11 cellular contexts compared by ENCODE assay signal in genomic region chr17:8955560-8955959, GRCh38. TPM values are rescaled to one million over a fixed set of nuclear protein-coding genes. Genes with fewer than 3 reads are reported as not detected.
A peak's percentile ranks its signal among the peaks of the same experiment; 100 is the strongest.
DNase-seq lines count a peak whose midpoint lies in the region; ATAC-seq, FAIRE-seq and TF ChIP-seq lines count a peak whose summit lies in the region.
"Had no signal": no experiment of that assay in that cellular context is flagged by ENCODE, and none has a peak within 500 bp of the region (broad histone marks: within the 10 kb centered on the region; RNA-seq: fewer than 3 reads in every experiment).

No MANE protein-coding gene starts in this region.

- no peak for TF ChIP-seq EP300 in transverse colon (IDR thresholded peaks at IDR 0.05; ENCODE audit: low read depth)

- H3K4me1 Mint-ChIP-seq in activated naive CD4-positive, alpha-beta T cell treated with anti-CD3 and anti-CD28 coated beads for 36 hours (ENCODE audit: low read depth), result peaks cover 96% of the 10 kb centered on the region
- H3K4me1 Mint-ChIP-seq in T-cell, result peaks cover 96 to 100% (median 100%) of the 10 kb centered on the region in 3 donors

- no peaks in the 10 kb centered on the region for H3K27me3 ChIP-seq in transverse colon

- WGBS in transverse colon (ENCODE audit: low coverage in 1 of 2), 2 donors, result 47 to 78% methylated on average over 2 to 4 of the region's 4 CpGs

- H3K9me3 Mint-ChIP-seq in activated naive CD4-positive, alpha-beta T cell treated with anti-CD3 and anti-CD28 coated beads for 36 hours, result peaks cover 12% of the 10 kb centered on the region
- H3K9me3 Mint-ChIP-seq in T-cell, result peaks cover 0 to 2% (median 0%) of the 10 kb centered on the region in 3 donors

- peaks cover 31% of the 10 kb centered on the region for H3K36me3 Mint-ChIP-seq in activated naive CD4-positive, alpha-beta T cell treated with anti-CD3 and anti-CD28 coated beads for 36 hours (ENCODE audit: low read depth)
- H3K36me3 Mint-ChIP-seq in T-cell, result peaks cover 67% of the 10 kb centered on the region

- H3K4me3 ChIP-seq in transverse colon, result no peak overlapping the region

- FAIRE-seq in HTR-8/SVneo (lab: Jason Lieb, UNC), result no peak
- FAIRE-seq: G401.6, H1 had no signal

- peaks cover 0 to 13% (median 0%) of the 10 kb centered on the region in 4 donors for H3K4me1 ChIP-seq in transverse colon

- peak overlapping the region; percentile 67 for H3K27ac Mint-ChIP-seq in activated naive CD4-positive, alpha-beta T cell treated with anti-CD3 and anti-CD28 coated beads for 36 hours
- H3K27ac Mint-ChIP-seq in T-cell, result peak overlapping the region; percentile 97 to 98

- ATAC-seq in T-cell (replicated peaks in 1 of 4) (no peak), left ventricle myocardium superior (peak; percentile 67), HG03565 (IDR thresholded peaks at IDR 0.05; ENCODE audit: unreplicated experiment) (no peak)

- no peak for TF ChIP-seq POLR2A in transverse colon (IDR thresholded peaks at IDR 0.05)

- H3K36me3 ChIP-seq in transverse colon, result no peaks in the 10 kb centered on the region

- CTCF ChIA-PET in activated naive CD4-positive, alpha-beta T cell treated with anti-CD3 and anti-CD28 coated beads for 36 hours (lab: Charles Lee), result no interaction called here
- CTCF ChIA-PET in T-cell (lab: Charles Lee), result no interaction called here

- in situ Hi-C loops in transverse colon (cut with MboI; ENCODE audit: low pct_ligation_motif_present in 1 of 4, low pct_unique_long_range_greater_than_20kb in 1 of 4, low sequenced_read_pairs in 3 of 4), result no loop called here

- no peak for DNase-seq in activated naive CD4-positive, alpha-beta T cell treated with anti-CD3 and anti-CD28 coated beads for 36 hours
- DNase-seq in activated naive CD4-positive, alpha-beta T cell (lab: John Stamatoyannopoulos, UW), result no peak
- DNase-seq in T-cell (no peak), left ventricle myocardium superior (no peak), transverse colon (no peak), HTR-8/SVneo (ENCODE audit: insufficient read length, low spot score) (no peak)
- no peak for DNase-seq in activated effector memory CD4-positive, alpha-beta T cell treated with Interleukin-2 at 50 U/mL for 16 hours

- intact Hi-C loops in activated naive CD4-positive, alpha-beta T cell treated with anti-CD3 and anti-CD28 coated beads for 36 hours (cut with micrococcal nuclease), result no loop called here
- intact Hi-C loops in left ventricle myocardium superior (cut with micrococcal nuclease) (no loop called here), transverse colon (cut with DNase I; ENCODE audit: low total_unique reads) (no loop called here)

- H3K27ac ChIP-seq in transverse colon, result peak overlapping the region in 3 of 4 donors; percentile 5 to 29 (median 9)

- H3K9me3 ChIP-seq in transverse colon, result no peaks in the 10 kb centered on the region

- no peaks in the 10 kb centered on the region for H3K27me3 Mint-ChIP-seq in activated naive CD4-positive, alpha-beta T cell treated with anti-CD3 and anti-CD28 coated beads for 36 hours (ENCODE audit: low read depth)
- H3K27me3 Mint-ChIP-seq in T-cell, result no peaks in the 10 kb centered on the region

- H3K4me3 Mint-ChIP-seq in activated naive CD4-positive, alpha-beta T cell treated with anti-CD3 and anti-CD28 coated beads for 36 hours, result peak overlapping the region; percentile 10
- H3K4me3 Mint-ChIP-seq in T-cell, result peak overlapping the region; percentile 5 to 73 (median 50)

- POLR2A ChIA-PET in T-cell (lab: Charles Lee), result no interaction called here

- TF ChIP-seq CTCF in transverse colon (IDR thresholded peaks at IDR 0.05), result no peak

RNA-seq across cellular contexts. Expression of gene PIK3R5, which starts 9.9 kb away (rescaled TPM):
- 10 to 100 TPM; 15.9 to 18.1 TPM for total RNA-seq in activated naive CD4-positive, alpha-beta T cell treated with anti-CD3 and anti-CD28 coated beads for 36 hours
- total RNA-seq in T-cell, result 100 to 1,000 TPM; 118 to 210 (median 151) TPM
- 2.5 TPM for total RNA-seq in left ventricle myocardium superior
- 10 to 100 TPM in 2 of 4 donors, 1 to 10 TPM in 1, under 1 TPM in 1; 0.40 to 16.1 (median 10.4) TPM for total RNA-seq in transverse colon
- total RNA-seq: myocyte had no signal

Comparison
In these comparisons a context has a peak if more than half of its experiments do, and no peak if none do; other contexts are left out.
1. RNA of gene PIK3R5, which starts 9.9 kb away (total RNA-seq): 118 to 210 TPM in T-cell; 15.9 to 18.1 TPM in activated naive CD4-positive, alpha-beta T cell treated with anti-CD3 and anti-CD28 coated beads for 36 hours, 0.40 to 16.1 TPM in transverse colon and 2.5 TPM in left ventricle myocardium superior (single experiment); every median in the first group is over 4 times any median in the second.